ENCODE assay signal across 2 cellular contexts in the genomic region with DNA sequence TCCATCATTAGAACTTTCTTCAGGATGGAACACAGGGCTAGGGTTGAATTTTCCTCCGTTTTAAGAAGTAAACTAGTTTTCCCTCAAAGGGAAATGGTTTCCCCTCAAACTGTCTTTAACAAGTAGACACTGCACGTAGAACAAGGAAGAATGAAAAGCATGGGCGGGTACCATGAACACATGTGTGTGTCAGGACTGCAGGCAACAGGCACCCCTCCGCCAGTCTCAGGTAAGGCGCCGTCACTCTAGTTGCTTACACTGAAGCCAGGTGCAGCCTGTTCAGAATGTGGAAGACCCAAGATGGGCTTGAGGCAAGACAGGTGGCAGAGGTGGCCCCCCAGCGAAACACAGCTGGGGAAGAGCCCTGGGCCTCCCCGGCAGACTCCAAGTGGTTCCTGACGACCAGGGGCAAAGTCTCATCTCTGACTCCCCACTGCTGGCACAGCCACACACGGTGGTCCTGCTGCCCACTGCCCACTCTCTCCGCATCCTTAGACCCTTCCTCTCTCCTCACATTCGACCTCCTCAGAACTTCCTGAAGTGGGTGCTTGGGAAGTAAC.
TF ChIP-seq lines count a peak whose summit lies in the region.

No MANE protein-coding gene starts in this region.

TF ChIP-seq in HEK293, 187 proteins besides CTCF, POLR2A, EP300 and RAD21:
- no peak for TF ChIP-seq GLI4 (tag by site-specific recombination; IDR thresholded peaks at IDR 0.05)
- TF ChIP-seq GLIS1 (tag by site-specific recombination; IDR thresholded peaks at IDR 0.05), result 0 out of 2 replicates have a peak, but pooled peaks have one; percentile 15

TF ChIP-seq in K562, 482 proteins besides CTCF, POLR2A, EP300 and RAD21:
- TF ChIP-seq POU5F1 (IDR thresholded peaks at IDR 0.05; ENCODE audit: borderline replicate concordance, low read depth, low read length, partially characterized antibody) (no peak), ZNF717 (CRISPR knock-in tag; IDR thresholded peaks at IDR 0.05) (no peak), PHF8 (IDR thresholded peaks at IDR 0.05; ENCODE audit: borderline replicate concordance, low read length) (no peak)
- TF ChIP-seq, protein P1, sequence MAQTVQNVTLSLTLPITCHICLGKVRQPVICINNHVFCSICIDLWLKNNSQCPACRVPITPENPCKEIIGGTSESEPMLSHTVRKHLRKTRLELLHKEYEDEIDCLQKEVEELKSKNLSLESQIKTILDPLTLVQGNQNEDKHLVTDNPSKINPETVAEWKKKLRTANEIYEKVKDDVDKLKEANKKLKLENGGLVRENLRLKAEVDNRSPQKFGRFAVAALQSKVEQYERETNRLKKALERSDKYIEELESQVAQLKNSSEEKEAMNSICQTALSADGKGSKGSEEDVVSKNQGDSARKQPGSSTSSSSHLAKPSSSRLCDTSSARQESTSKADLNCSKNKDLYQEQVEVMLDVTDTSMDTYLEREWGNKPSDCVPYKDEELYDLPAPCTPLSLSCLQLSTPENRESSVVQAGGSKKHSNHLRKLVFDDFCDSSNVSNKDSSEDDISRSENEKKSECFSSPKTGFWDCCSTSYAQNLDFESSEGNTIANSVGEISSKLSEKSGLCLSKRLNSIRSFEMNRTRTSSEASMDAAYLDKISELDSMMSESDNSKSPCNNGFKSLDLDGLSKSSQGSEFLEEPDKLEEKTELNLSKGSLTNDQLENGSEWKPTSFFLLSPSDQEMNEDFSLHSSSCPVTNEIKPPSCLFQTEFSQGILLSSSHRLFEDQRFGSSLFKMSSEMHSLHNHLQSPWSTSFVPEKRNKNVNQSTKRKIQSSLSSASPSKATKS (CRISPR knock-in tag; IDR thresholded peaks at IDR 0.05), result no peak
- TF ChIP-seq, protein P2, sequence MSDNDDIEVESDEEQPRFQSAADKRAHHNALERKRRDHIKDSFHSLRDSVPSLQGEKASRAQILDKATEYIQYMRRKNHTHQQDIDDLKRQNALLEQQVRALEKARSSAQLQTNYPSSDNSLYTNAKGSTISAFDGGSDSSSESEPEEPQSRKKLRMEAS (CRISPR knock-in tag; IDR thresholded peaks at IDR 0.05), result 0 out of 2 replicates have a peak, but pooled peaks have one; percentile 24
